ENCODE assay signal across 1 cellular context in genomic region chr12:57632898-57633825, GRCh38.
TF ChIP-seq lines count a peak whose summit lies in the region.

B4GALNT1 (minus strand) TSS chr12:57633201; CDS start chr12:57632132, 1,069 bp downstream.

TF ChIP-seq in HepG2, 621 proteins besides CTCF, POLR2A, EP300 and RAD21 (continued from another document and continues in another):
- TF ChIP-seq ZNF280D (CRISPR knock-in tag; IDR thresholded peaks at IDR 0.05) (no peak), TOPORS (CRISPR knock-in tag; IDR thresholded peaks at IDR 0.05) (0 out of 2 replicates have a peak, but pooled peaks have one; percentile 23), CHCHD3 (CRISPR knock-in tag; IDR thresholded peaks at IDR 0.05) (0 out of 2 replicates have a peak, but pooled peaks have one; percentile 6), ZXDC (CRISPR knock-in tag; IDR thresholded peaks at IDR 0.05) (peak; percentile 60; the same call in 1 of the 2 replicates), PCBP1 (IDR thresholded peaks at IDR 0.05; ENCODE audit: borderline replicate concordance, low read depth, low read length) (no peak), KMT2A (CRISPR knock-in tag; IDR thresholded peaks at IDR 0.05) (peak; percentile 56; the same call in 1 of the 2 replicates), ZNF574 (CRISPR knock-in tag; IDR thresholded peaks at IDR 0.05) (peak; percentile 65), NFKB2 (CRISPR knock-in tag; IDR thresholded peaks at IDR 0.05; ENCODE audit: borderline replicate concordance) (peak; percentile 84; the same call in 1 of the 2 replicates), RARG (CRISPR knock-in tag; IDR thresholded peaks at IDR 0.05; ENCODE audit: low read depth) (no peak), REL (CRISPR knock-in tag; conservative IDR thresholded peaks at IDR 0.05) (0 out of 2 replicates have a peak, but pooled peaks have one; percentile 74), FOXK2 (IDR thresholded peaks at IDR 0.05) (no peak), ZSCAN30 (CRISPR knock-in tag; IDR thresholded peaks at IDR 0.05) (no peak), RNF2 (conservative IDR thresholded peaks at IDR 0.05; ENCODE audit: low read depth) (peak; percentile 79; the same call in 1 of the 2 replicates), ZKSCAN5 (CRISPR knock-in tag; IDR thresholded peaks at IDR 0.05) (no peak), CREB1 (IDR thresholded peaks at IDR 0.05) (no peak), CREB1 (CRISPR knock-in tag; IDR thresholded peaks at IDR 0.05) (no peak), ZNF850 (CRISPR knock-in tag; conservative IDR thresholded peaks at IDR 0.05) (no peak), HMG20B (CRISPR knock-in tag; conservative IDR thresholded peaks at IDR 0.05) (no peak), KAT8 (CRISPR knock-in tag; IDR thresholded peaks at IDR 0.05) (peak; percentile 38; the same call in 1 of the 2 replicates), SP4 (CRISPR knock-in tag; IDR thresholded peaks at IDR 0.05) (0 out of 2 replicates have a peak, but pooled peaks have one; percentile 41), SRY (CRISPR knock-in tag; IDR thresholded peaks at IDR 0.05) (peak; percentile 69), HNF4A (CRISPR knock-in tag; IDR thresholded peaks at IDR 0.05) (no peak), MXD4 (CRISPR knock-in tag; IDR thresholded peaks at IDR 0.05) (peak; percentile 55; the same call in 1 of the 2 replicates), ZFP82 (CRISPR knock-in tag; IDR thresholded peaks at IDR 0.05; ENCODE audit: borderline replicate concordance) (peak; percentile 21; the same call in 1 of the 2 replicates), ARNT2 (CRISPR knock-in tag; IDR thresholded peaks at IDR 0.05; ENCODE audit: low read depth) (peak; percentile 45; the same call in 1 of the 2 replicates), ZBTB7B (CRISPR knock-in tag; IDR thresholded peaks at IDR 0.05) (0 out of 2 replicates have a peak, but pooled peaks have one; percentile 54), YY1 (IDR thresholded peaks at IDR 0.05; ENCODE audit: insufficient read depth, insufficient replicate concordance, low read depth, low read length) (peak; percentile 47), ZNF773 (CRISPR knock-in tag; IDR thresholded peaks at IDR 0.05; ENCODE audit: borderline replicate concordance) (no peak), RBFOX2 (IDR thresholded peaks at IDR 0.05; ENCODE audit: low read depth, low read length) (peak; percentile 65), FOXC1 (CRISPR knock-in tag; IDR thresholded peaks at IDR 0.05; ENCODE audit: borderline replicate concordance) (peak; percentile 85; the same call in 1 of the 2 replicates)
- TF ChIP-seq, protein P1, sequence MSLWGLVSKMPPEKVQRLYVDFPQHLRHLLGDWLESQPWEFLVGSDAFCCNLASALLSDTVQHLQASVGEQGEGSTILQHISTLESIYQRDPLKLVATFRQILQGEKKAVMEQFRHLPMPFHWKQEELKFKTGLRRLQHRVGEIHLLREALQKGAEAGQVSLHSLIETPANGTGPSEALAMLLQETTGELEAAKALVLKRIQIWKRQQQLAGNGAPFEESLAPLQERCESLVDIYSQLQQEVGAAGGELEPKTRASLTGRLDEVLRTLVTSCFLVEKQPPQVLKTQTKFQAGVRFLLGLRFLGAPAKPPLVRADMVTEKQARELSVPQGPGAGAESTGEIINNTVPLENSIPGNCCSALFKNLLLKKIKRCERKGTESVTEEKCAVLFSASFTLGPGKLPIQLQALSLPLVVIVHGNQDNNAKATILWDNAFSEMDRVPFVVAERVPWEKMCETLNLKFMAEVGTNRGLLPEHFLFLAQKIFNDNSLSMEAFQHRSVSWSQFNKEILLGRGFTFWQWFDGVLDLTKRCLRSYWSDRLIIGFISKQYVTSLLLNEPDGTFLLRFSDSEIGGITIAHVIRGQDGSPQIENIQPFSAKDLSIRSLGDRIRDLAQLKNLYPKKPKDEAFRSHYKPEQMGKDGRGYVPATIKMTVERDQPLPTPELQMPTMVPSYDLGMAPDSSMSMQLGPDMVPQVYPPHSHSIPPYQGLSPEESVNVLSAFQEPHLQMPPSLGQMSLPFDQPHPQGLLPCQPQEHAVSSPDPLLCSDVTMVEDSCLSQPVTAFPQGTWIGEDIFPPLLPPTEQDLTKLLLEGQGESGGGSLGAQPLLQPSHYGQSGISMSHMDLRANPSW (CRISPR knock-in tag; IDR thresholded peaks at IDR 0.05; ENCODE audit: borderline replicate concordance) = no peak
- TF ChIP-seq, protein P2, sequence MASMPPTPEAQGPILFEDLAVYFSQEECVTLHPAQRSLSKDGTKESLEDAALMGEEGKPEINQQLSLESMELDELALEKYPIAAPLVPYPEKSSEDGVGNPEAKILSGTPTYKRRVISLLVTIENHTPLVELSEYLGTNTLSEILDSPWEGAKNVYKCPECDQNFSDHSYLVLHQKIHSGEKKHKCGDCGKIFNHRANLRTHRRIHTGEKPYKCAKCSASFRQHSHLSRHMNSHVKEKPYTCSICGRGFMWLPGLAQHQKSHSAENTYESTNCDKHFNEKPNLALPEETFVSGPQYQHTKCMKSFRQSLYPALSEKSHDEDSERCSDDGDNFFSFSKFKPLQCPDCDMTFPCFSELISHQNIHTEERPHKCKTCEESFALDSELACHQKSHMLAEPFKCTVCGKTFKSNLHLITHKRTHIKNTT (CRISPR knock-in tag; IDR thresholded peaks at IDR 0.05) = no peak
- TF ChIP-seq, protein P3, sequence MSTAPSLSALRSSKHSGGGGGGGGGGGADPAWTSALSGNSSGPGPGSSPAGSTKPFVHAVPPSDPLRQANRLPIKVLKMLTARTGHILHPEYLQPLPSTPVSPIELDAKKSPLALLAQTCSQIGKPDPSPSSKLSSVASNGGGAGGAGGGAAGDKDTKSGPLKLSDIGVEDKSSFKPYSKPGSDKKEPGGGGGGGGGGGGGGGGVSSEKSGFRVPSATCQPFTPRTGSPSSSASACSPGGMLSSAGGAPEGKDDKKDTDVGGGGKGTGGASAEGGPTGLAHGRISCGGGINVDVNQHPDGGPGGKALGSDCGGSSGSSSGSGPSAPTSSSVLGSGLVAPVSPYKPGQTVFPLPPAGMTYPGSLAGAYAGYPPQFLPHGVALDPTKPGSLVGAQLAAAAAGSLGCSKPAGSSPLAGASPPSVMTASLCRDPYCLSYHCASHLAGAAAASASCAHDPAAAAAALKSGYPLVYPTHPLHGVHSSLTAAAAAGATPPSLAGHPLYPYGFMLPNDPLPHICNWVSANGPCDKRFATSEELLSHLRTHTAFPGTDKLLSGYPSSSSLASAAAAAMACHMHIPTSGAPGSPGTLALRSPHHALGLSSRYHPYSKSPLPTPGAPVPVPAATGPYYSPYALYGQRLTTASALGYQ (CRISPR knock-in tag; IDR thresholded peaks at IDR 0.05) = 0 out of 2 replicates have a peak, but pooled peaks have one; percentile 30
- TF ChIP-seq, protein P4, sequence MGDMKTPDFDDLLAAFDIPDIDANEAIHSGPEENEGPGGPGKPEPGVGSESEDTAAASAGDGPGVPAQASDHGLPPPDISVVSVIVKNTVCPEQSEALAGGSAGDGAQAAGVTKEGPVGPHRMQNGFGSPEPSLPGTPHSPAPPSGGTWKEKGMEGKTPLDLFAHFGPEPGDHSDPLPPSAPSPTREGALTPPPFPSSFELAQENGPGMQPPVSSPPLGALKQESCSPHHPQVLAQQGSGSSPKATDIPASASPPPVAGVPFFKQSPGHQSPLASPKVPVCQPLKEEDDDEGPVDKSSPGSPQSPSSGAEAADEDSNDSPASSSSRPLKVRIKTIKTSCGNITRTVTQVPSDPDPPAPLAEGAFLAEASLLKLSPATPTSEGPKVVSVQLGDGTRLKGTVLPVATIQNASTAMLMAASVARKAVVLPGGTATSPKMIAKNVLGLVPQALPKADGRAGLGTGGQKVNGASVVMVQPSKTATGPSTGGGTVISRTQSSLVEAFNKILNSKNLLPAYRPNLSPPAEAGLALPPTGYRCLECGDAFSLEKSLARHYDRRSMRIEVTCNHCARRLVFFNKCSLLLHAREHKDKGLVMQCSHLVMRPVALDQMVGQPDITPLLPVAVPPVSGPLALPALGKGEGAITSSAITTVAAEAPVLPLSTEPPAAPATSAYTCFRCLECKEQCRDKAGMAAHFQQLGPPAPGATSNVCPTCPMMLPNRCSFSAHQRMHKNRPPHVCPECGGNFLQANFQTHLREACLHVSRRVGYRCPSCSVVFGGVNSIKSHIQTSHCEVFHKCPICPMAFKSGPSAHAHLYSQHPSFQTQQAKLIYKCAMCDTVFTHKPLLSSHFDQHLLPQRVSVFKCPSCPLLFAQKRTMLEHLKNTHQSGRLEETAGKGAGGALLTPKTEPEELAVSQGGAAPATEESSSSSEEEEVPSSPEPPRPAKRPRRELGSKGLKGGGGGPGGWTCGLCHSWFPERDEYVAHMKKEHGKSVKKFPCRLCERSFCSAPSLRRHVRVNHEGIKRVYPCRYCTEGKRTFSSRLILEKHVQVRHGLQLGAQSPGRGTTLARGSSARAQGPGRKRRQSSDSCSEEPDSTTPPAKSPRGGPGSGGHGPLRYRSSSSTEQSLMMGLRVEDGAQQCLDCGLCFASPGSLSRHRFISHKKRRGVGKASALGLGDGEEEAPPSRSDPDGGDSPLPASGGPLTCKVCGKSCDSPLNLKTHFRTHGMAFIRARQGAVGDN (CRISPR knock-in tag; IDR thresholded peaks at IDR 0.05) = peak; percentile 96
- TF ChIP-seq, protein P5, sequence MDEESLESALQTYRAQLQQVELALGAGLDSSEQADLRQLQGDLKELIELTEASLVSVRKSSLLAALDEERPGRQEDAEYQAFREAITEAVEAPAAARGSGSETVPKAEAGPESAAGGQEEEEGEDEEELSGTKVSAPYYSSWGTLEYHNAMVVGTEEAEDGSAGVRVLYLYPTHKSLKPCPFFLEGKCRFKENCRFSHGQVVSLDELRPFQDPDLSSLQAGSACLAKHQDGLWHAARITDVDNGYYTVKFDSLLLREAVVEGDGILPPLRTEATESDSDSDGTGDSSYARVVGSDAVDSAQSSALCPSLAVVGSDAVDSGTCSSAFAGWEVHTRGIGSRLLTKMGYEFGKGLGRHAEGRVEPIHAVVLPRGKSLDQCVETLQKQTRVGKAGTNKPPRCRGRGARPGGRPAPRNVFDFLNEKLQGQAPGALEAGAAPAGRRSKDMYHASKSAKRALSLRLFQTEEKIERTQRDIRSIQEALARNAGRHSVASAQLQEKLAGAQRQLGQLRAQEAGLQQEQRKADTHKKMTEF (CRISPR knock-in tag; IDR thresholded peaks at IDR 0.05) = peak; percentile 67; the same call in 1 of the 2 replicates
- TF ChIP-seq, protein P6, sequence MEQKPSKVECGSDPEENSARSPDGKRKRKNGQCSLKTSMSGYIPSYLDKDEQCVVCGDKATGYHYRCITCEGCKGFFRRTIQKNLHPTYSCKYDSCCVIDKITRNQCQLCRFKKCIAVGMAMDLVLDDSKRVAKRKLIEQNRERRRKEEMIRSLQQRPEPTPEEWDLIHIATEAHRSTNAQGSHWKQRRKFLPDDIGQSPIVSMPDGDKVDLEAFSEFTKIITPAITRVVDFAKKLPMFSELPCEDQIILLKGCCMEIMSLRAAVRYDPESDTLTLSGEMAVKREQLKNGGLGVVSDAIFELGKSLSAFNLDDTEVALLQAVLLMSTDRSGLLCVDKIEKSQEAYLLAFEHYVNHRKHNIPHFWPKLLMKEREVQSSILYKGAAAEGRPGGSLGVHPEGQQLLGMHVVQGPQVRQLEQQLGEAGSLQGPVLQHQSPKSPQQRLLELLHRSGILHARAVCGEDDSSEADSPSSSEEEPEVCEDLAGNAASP (CRISPR knock-in tag; IDR thresholded peaks at IDR 0.05; ENCODE audit: borderline replicate concordance) = peak; percentile 42; the same call in 1 of the 2 replicates
